In genomic region chr6:50071921-50072320, GRCh38 we compare ENCODE assay signal across 39 cellular contexts. TPM values are rescaled to one million over a fixed set of nuclear protein-coding genes. Genes with fewer than 3 reads are reported as not detected.
"Had no signal": no experiment of that assay in that cellular context is flagged by ENCODE, and none has a peak within 500 bp of the region (broad histone marks: within the 10 kb centered on the region; RNA-seq: fewer than 3 reads in every experiment).

No MANE protein-coding gene starts in this region.

- H3K9me3 ChIP-seq: ascending aorta had no signal

- H3K27ac Mint-ChIP-seq: activated CD4-positive, alpha-beta memory T cell treated with anti-CD3 and anti-CD28 coated beads, Interleukin-2, amount 10 ng/mL, durations not matched to agents 7 days and 5 days; activated CD4-positive, alpha-beta T cell treated with anti-CD3 and anti-CD28 coated beads for 36 hours; activated CD4-positive, alpha-beta T cell treated with anti-CD3 and anti-CD28 coated beads, Interleukin-2, amount 10 ng/mL, durations not matched to agents 7 days and 5 days; activated CD8-positive, alpha-beta memory T cell treated with anti-CD3 and anti-CD28 coated beads, Interleukin-2, amount 10 ng/mL, durations not matched to agents 7 days and 5 days; activated CD8-positive, alpha-beta T cell treated with anti-CD3 and anti-CD28 coated beads, Interleukin-2, amount 10 ng/mL, durations not matched to agents 7 days and 5 days; activated naive CD4-positive, alpha-beta T cell treated with anti-CD3 and anti-CD28 coated beads, Interleukin-2, amount 10 ng/mL, durations not matched to agents 7 days and 5 days; activated naive CD4-positive, alpha-beta T cell treated with anti-CD3 and anti-CD28 coated beads, Interleukin-2, amount 50 U/mL, for 24 hours; activated naive CD8-positive, alpha-beta T cell; activated naive CD8-positive, alpha-beta T cell treated with anti-CD3 and anti-CD28 coated beads, Interleukin-2, amount 10 ng/mL, durations not matched to agents 7 days and 5 days; activated naive CD8-positive, alpha-beta T cell treated with anti-CD3 and anti-CD28 coated beads, Interleukin-2, amount 50 U/mL, for 24 hours; activated T-cell treated with anti-CD3 and anti-CD28 coated beads, Interleukin-2, amount 50 U/mL, for 24 hours; activated T-helper 2 cell treated with anti-CD3 and anti-CD28 coated beads, Interferon-gamma antibody, Interleukin-2, Interleukin-4, amounts not matched to agents 10 μg/mL and 5 μg/mL and 100 μg/mL, durations not matched to agents 14 hours and 24 hours and 36 hours; brain; T-helper 1 cell treated with Interleukin-12 subunit alpha and Interleukin-12 subunit beta and Interleukin-4 antibody, amounts not matched to agents 30 μg/mL and 1 μg/mL, for 36 hours; T-helper 2 cell treated with Interferon-gamma antibody and Interleukin-4, amounts not matched to agents 5 μg/mL and 100 μg/mL, for 36 hours had no signal

- H3K27ac ChIP-seq: ascending aorta, cardiac muscle cell, VCaP had no signal

- H3K27me3 Mint-ChIP-seq: activated CD4-positive, alpha-beta memory T cell treated with anti-CD3 and anti-CD28 coated beads, Interleukin-2, amount 10 ng/mL, durations not matched to agents 7 days and 5 days; activated CD4-positive, alpha-beta T cell treated with anti-CD3 and anti-CD28 coated beads for 36 hours; activated CD4-positive, alpha-beta T cell treated with anti-CD3 and anti-CD28 coated beads, Interleukin-2, amount 10 ng/mL, durations not matched to agents 7 days and 5 days; activated CD8-positive, alpha-beta memory T cell treated with anti-CD3 and anti-CD28 coated beads, Interleukin-2, amount 10 ng/mL, durations not matched to agents 7 days and 5 days; activated naive CD4-positive, alpha-beta T cell treated with anti-CD3 and anti-CD28 coated beads, Interleukin-2, amount 10 ng/mL, durations not matched to agents 7 days and 5 days; activated naive CD4-positive, alpha-beta T cell treated with anti-CD3 and anti-CD28 coated beads, Interleukin-2, amount 50 U/mL, for 24 hours; activated naive CD8-positive, alpha-beta T cell; activated naive CD8-positive, alpha-beta T cell treated with anti-CD3 and anti-CD28 coated beads, Interleukin-2, amount 10 ng/mL, durations not matched to agents 7 days and 5 days; activated naive CD8-positive, alpha-beta T cell treated with anti-CD3 and anti-CD28 coated beads, Interleukin-2, amount 50 U/mL, for 24 hours; activated T-cell treated with anti-CD3 and anti-CD28 coated beads, Interleukin-2, amount 50 U/mL, for 24 hours; brain; central memory CD8-positive, alpha-beta T cell had no signal

- H3K36me3 ChIP-seq: ascending aorta, cardiac muscle cell had no signal

- H3K4me1 Mint-ChIP-seq: activated CD4-positive, alpha-beta memory T cell treated with anti-CD3 and anti-CD28 coated beads, Interleukin-2, amount 10 ng/mL, durations not matched to agents 7 days and 5 days; activated CD4-positive, alpha-beta T cell treated with anti-CD3 and anti-CD28 coated beads for 36 hours; activated CD4-positive, alpha-beta T cell treated with anti-CD3 and anti-CD28 coated beads, Interleukin-2, amount 10 ng/mL, durations not matched to agents 7 days and 5 days; activated CD8-positive, alpha-beta memory T cell treated with anti-CD3 and anti-CD28 coated beads, Interleukin-2, amount 10 ng/mL, durations not matched to agents 7 days and 5 days; activated naive CD4-positive, alpha-beta T cell treated with anti-CD3 and anti-CD28 coated beads, Interleukin-2, amount 10 ng/mL, durations not matched to agents 7 days and 5 days; activated naive CD4-positive, alpha-beta T cell treated with anti-CD3 and anti-CD28 coated beads, Interleukin-2, amount 50 U/mL, for 24 hours; activated naive CD8-positive, alpha-beta T cell treated with anti-CD3 and anti-CD28 coated beads, Interleukin-2, amount 10 ng/mL, durations not matched to agents 7 days and 5 days; activated naive CD8-positive, alpha-beta T cell treated with anti-CD3 and anti-CD28 coated beads, Interleukin-2, amount 50 U/mL, for 24 hours; brain; central memory CD8-positive, alpha-beta T cell had no signal

- H3K4me1 ChIP-seq: ascending aorta had no signal

- H3K27me3 ChIP-seq: ascending aorta, cardiac muscle cell had no signal

- H3K9me3 Mint-ChIP-seq: activated CD4-positive, alpha-beta memory T cell treated with anti-CD3 and anti-CD28 coated beads, Interleukin-2, amount 10 ng/mL, durations not matched to agents 7 days and 5 days; activated CD4-positive, alpha-beta T cell treated with anti-CD3 and anti-CD28 coated beads, Interleukin-2, amount 10 ng/mL, durations not matched to agents 7 days and 5 days; activated T-helper 2 cell treated with anti-CD3 and anti-CD28 coated beads, Interferon-gamma antibody, Interleukin-2, Interleukin-4, amounts not matched to agents 10 μg/mL and 5 μg/mL and 100 μg/mL, durations not matched to agents 14 hours and 24 hours and 36 hours; T-helper 1 cell treated with Interleukin-12 subunit alpha and Interleukin-12 subunit beta and Interleukin-4 antibody, amounts not matched to agents 30 μg/mL and 1 μg/mL, for 36 hours had no signal

- H3K4me3 Mint-ChIP-seq: activated CD4-positive, alpha-beta memory T cell treated with anti-CD3 and anti-CD28 coated beads, Interleukin-2, amount 10 ng/mL, durations not matched to agents 7 days and 5 days; activated CD4-positive, alpha-beta T cell treated with anti-CD3 and anti-CD28 coated beads for 36 hours; activated CD4-positive, alpha-beta T cell treated with anti-CD3 and anti-CD28 coated beads, Interleukin-2, amount 10 ng/mL, durations not matched to agents 7 days and 5 days; activated CD8-positive, alpha-beta memory T cell treated with anti-CD3 and anti-CD28 coated beads, Interleukin-2, amount 10 ng/mL, durations not matched to agents 7 days and 5 days; activated CD8-positive, alpha-beta T cell treated with anti-CD3 and anti-CD28 coated beads, Interleukin-2, amount 10 ng/mL, durations not matched to agents 7 days and 5 days; activated naive CD4-positive, alpha-beta T cell treated with anti-CD3 and anti-CD28 coated beads, Interleukin-2, amount 10 ng/mL, durations not matched to agents 7 days and 5 days; activated naive CD4-positive, alpha-beta T cell treated with anti-CD3 and anti-CD28 coated beads, Interleukin-2, amount 50 U/mL, for 24 hours; activated naive CD8-positive, alpha-beta T cell; activated naive CD8-positive, alpha-beta T cell treated with anti-CD3 and anti-CD28 coated beads, Interleukin-2, amount 10 ng/mL, durations not matched to agents 7 days and 5 days; activated naive CD8-positive, alpha-beta T cell treated with anti-CD3 and anti-CD28 coated beads, Interleukin-2, amount 50 U/mL, for 24 hours; activated T-cell treated with anti-CD3 and anti-CD28 coated beads, Interleukin-2, amount 50 U/mL, for 24 hours; brain; central memory CD8-positive, alpha-beta T cell; T-helper 1 cell treated with Interleukin-12 subunit alpha and Interleukin-12 subunit beta and Interleukin-4 antibody, amounts not matched to agents 30 μg/mL and 1 μg/mL, for 36 hours; T-helper 2 cell treated with Interferon-gamma antibody and Interleukin-4, amounts not matched to agents 5 μg/mL and 100 μg/mL, for 36 hours had no signal

- DNase-seq: activated CD4-positive, alpha-beta memory T cell treated with anti-CD3 and anti-CD28 coated beads, Interleukin-2, amount 10 ng/mL, durations not matched to agents 7 days and 5 days; activated CD4-positive, alpha-beta T cell treated with anti-CD3 and anti-CD28 coated beads for 1 hour; activated CD4-positive, alpha-beta T cell treated with anti-CD3 and anti-CD28 coated beads for 36 hours; activated CD4-positive, alpha-beta T cell treated with anti-CD3 and anti-CD28 coated beads for 48 hours; activated CD4-positive, alpha-beta T cell treated with anti-CD3 and anti-CD28 coated beads, Interleukin-2, amount 10 ng/mL, durations not matched to agents 7 days and 5 days; activated CD4-positive, alpha-beta T cell treated with anti-CD3 and anti-CD28 coated beads, Interleukin-2, amount 50 U/mL, for 48 hours; activated CD4-positive, CD25-positive, alpha-beta regulatory T cell; activated CD8-positive, alpha-beta memory T cell treated with anti-CD3 and anti-CD28 coated beads for 24 hours; activated CD8-positive, alpha-beta memory T cell treated with anti-CD3 and anti-CD28 coated beads, Interleukin-2, amount 10 ng/mL, durations not matched to agents 7 days and 5 days; activated CD8-positive, alpha-beta memory T cell treated with anti-CD3 and anti-CD28 coated beads, Interleukin-2, amount 50 U/mL, for 48 hours; activated CD8-positive, alpha-beta T cell treated with anti-CD3 and anti-CD28 coated beads, Interleukin-2, amount 10 ng/mL, durations not matched to agents 7 days and 5 days; activated effector memory CD4-positive, alpha-beta T cell treated with Interleukin-2 at 50 U/mL for 16 hours; activated gamma-delta T cell; activated naive CD4-positive, alpha-beta T cell treated with anti-CD3 and anti-CD28 coated beads, Interleukin-2, amount 10 ng/mL, durations not matched to agents 7 days and 5 days; activated naive CD4-positive, alpha-beta T cell treated with Interleukin-2 at 50 U/mL for 16 hours; activated naive CD8-positive, alpha-beta T cell treated with anti-CD3 and anti-CD28 coated beads, Interleukin-2, amount 10 ng/mL, durations not matched to agents 7 days and 5 days; activated naive CD8-positive, alpha-beta T cell treated with anti-CD3 and anti-CD28 coated beads, Interleukin-2, amount 50 U/mL, for 24 hours; activated T-cell treated with anti-CD3 and anti-CD28 coated beads, Interleukin-2, amount 50 U/mL, for 24 hours; activated T-cell treated with anti-CD3 and anti-CD28 coated beads, Interleukin-2, amount 50 U/mL, for 48 hours; amygdala; anterior cingulate cortex; caudate nucleus; cerebellar nuclear complex; T-helper 1 cell; T-helper 2 cell; T-helper 9 cell had no signal

- ATAC-seq: activated CD4-positive, alpha-beta T cell treated with anti-CD3 and anti-CD28 coated beads for 36 hours; activated CD4-positive, CD25-positive, alpha-beta regulatory T cell treated with anti-CD3 and anti-CD28 coated beads, Interleukin-2, amount 50 U/mL, for 24 hours; activated CD8-positive, alpha-beta memory T cell treated with anti-CD3 and anti-CD28 coated beads, Interleukin-2, amount 10 ng/mL, durations not matched to agents 7 days and 5 days; activated CD8-positive, alpha-beta T cell treated with anti-CD3 and anti-CD28 coated beads, Interleukin-2, amount 10 ng/mL, durations not matched to agents 7 days and 5 days; activated naive CD8-positive, alpha-beta T cell treated with anti-CD3 and anti-CD28 coated beads, Interleukin-2, amount 50 U/mL, for 24 hours had no signal

- H3K36me3 Mint-ChIP-seq: activated CD8-positive, alpha-beta memory T cell treated with anti-CD3 and anti-CD28 coated beads, Interleukin-2, amount 10 ng/mL, durations not matched to agents 7 days and 5 days; activated naive CD4-positive, alpha-beta T cell treated with anti-CD3 and anti-CD28 coated beads, Interleukin-2, amount 10 ng/mL, durations not matched to agents 7 days and 5 days; activated naive CD4-positive, alpha-beta T cell treated with anti-CD3 and anti-CD28 coated beads, Interleukin-2, amount 50 U/mL, for 24 hours; activated naive CD8-positive, alpha-beta T cell; activated naive CD8-positive, alpha-beta T cell treated with anti-CD3 and anti-CD28 coated beads, Interleukin-2, amount 10 ng/mL, durations not matched to agents 7 days and 5 days; brain had no signal

- H3K4me3 ChIP-seq: ascending aorta, cardiac muscle cell had no signal

RNA-seq across cellular contexts. Expression of gene DEFB112, which starts 22.2 kb away (rescaled TPM):
- total RNA-seq: activated CD4-positive, alpha-beta memory T cell treated with anti-CD3 and anti-CD28 coated beads, Interleukin-2, amount 10 ng/mL, durations not matched to agents 7 days and 5 days; activated CD4-positive, alpha-beta T cell treated with anti-CD3 and anti-CD28 coated beads for 36 hours; activated CD4-positive, alpha-beta T cell treated with anti-CD3 and anti-CD28 coated beads, Interleukin-2, amount 10 ng/mL, durations not matched to agents 7 days and 5 days; activated CD8-positive, alpha-beta memory T cell treated with anti-CD3 and anti-CD28 coated beads, Interleukin-2, amount 10 ng/mL, durations not matched to agents 7 days and 5 days; activated CD8-positive, alpha-beta T cell treated with anti-CD3 and anti-CD28 coated beads, Interleukin-2, amount 10 ng/mL, durations not matched to agents 7 days and 5 days; activated naive CD8-positive, alpha-beta T cell treated with anti-CD3 and anti-CD28 coated beads, Interleukin-2, amount 10 ng/mL, durations not matched to agents 7 days and 5 days; activated T-helper 2 cell treated with anti-CD3 and anti-CD28 coated beads, Interferon-gamma antibody, Interleukin-2, Interleukin-4, amounts not matched to agents 10 μg/mL and 5 μg/mL and 100 μg/mL, durations not matched to agents 14 hours and 24 hours and 36 hours; ascending aorta; bronchial epithelial cell; cardiac muscle cell had no signal
- polyA plus RNA-seq: adipose tissue, cardiac muscle cell had no signal

RNA-seq across cellular contexts. Expression of gene DEFB110, which starts 50.1 kb away (rescaled TPM):
- total RNA-seq: activated CD4-positive, alpha-beta memory T cell treated with anti-CD3 and anti-CD28 coated beads, Interleukin-2, amount 10 ng/mL, durations not matched to agents 7 days and 5 days; activated CD4-positive, alpha-beta T cell treated with anti-CD3 and anti-CD28 coated beads for 36 hours; activated CD4-positive, alpha-beta T cell treated with anti-CD3 and anti-CD28 coated beads, Interleukin-2, amount 10 ng/mL, durations not matched to agents 7 days and 5 days; activated CD8-positive, alpha-beta memory T cell treated with anti-CD3 and anti-CD28 coated beads, Interleukin-2, amount 10 ng/mL, durations not matched to agents 7 days and 5 days; activated CD8-positive, alpha-beta T cell treated with anti-CD3 and anti-CD28 coated beads, Interleukin-2, amount 10 ng/mL, durations not matched to agents 7 days and 5 days; activated naive CD8-positive, alpha-beta T cell treated with anti-CD3 and anti-CD28 coated beads, Interleukin-2, amount 10 ng/mL, durations not matched to agents 7 days and 5 days; activated T-helper 2 cell treated with anti-CD3 and anti-CD28 coated beads, Interferon-gamma antibody, Interleukin-2, Interleukin-4, amounts not matched to agents 10 μg/mL and 5 μg/mL and 100 μg/mL, durations not matched to agents 14 hours and 24 hours and 36 hours; ascending aorta; bronchial epithelial cell; cardiac muscle cell had no signal
- polyA plus RNA-seq: adipose tissue, cardiac muscle cell had no signal
